In genomic region chr10:124791378-124792348, GRCh38 we compare ENCODE assay signal across 1 cellular context.
TF ChIP-seq lines count a peak whose summit lies in the region.

EEF1AKMT2 (minus strand) TSS chr10:124791887; CDS start chr10:124791833, 54 bp downstream.

TF ChIP-seq in WTC11, 78 proteins besides CTCF, POLR2A, EP300 and RAD21 (continued from another document):
- peak; percentile 71 for TF ChIP-seq USF1 (CRISPR knock-in tag; IDR thresholded peaks at IDR 0.05)
- no peak for TF ChIP-seq SOX15 (CRISPR knock-in tag; IDR thresholded peaks at IDR 0.05)
- peak; percentile 78; the same call in 1 of the 2 replicates for TF ChIP-seq ARID4B (CRISPR knock-in tag; IDR thresholded peaks at IDR 0.05; ENCODE audit: borderline replicate concordance)
- no peak for TF ChIP-seq ZNF317 (CRISPR knock-in tag; IDR thresholded peaks at IDR 0.05; ENCODE audit: borderline replicate concordance, low read depth)
- peak; percentile 100 for TF ChIP-seq HMGXB4 (CRISPR knock-in tag; IDR thresholded peaks at IDR 0.05)
- TF ChIP-seq TCF7 (CRISPR knock-in tag; IDR thresholded peaks at IDR 0.05; ENCODE audit: low read depth), result peak; percentile 71; the same call in 1 of the 2 replicates
- peak; percentile 94 for TF ChIP-seq STAT6 (CRISPR knock-in tag; conservative IDR thresholded peaks at IDR 0.05; ENCODE audit: low read depth)
- TF ChIP-seq JAZF1 (CRISPR knock-in tag; IDR thresholded peaks at IDR 0.05), result no peak
- TF ChIP-seq CREM (CRISPR knock-in tag; IDR thresholded peaks at IDR 0.05), result peak; percentile 84
- no peak for TF ChIP-seq ERG (CRISPR knock-in tag; IDR thresholded peaks at IDR 0.05)
- peak; percentile 85; the same call in 1 of the 2 replicates for TF ChIP-seq E2F5 (CRISPR knock-in tag; IDR thresholded peaks at IDR 0.05)
- TF ChIP-seq OVOL2 (CRISPR knock-in tag; IDR thresholded peaks at IDR 0.05; ENCODE audit: borderline replicate concordance), result no peak; the same call in 1 of the 2 replicates
